ENCODE assay signal across 15 cellular contexts in genomic region chr1:109927356-109927755, GRCh38. TPM values are rescaled to one million over a fixed set of nuclear protein-coding genes. Genes with fewer than 3 reads are reported as not detected.
DNase-seq lines count a peak whose midpoint lies in the region; ATAC-seq and TF ChIP-seq lines count a peak whose summit lies in the region.
"Had no signal": no experiment of that assay in that cellular context is flagged by ENCODE, and none has a peak within 500 bp of the region (broad histone marks: within the 10 kb centered on the region; RNA-seq: fewer than 3 reads in every experiment).

No MANE protein-coding gene starts in this region.

- H3K4me1 ChIP-seq in adipocyte (ENCODE audit: control insufficient read depth, insufficient read depth, low read length) (peaks cover 86% of the 10 kb centered on the region), esophagus squamous epithelium (peaks cover 59 to 99% (median 77%) of the 10 kb centered on the region in 3 donors), thoracic aorta (ENCODE audit: control insufficient read depth in 1 of 2, low read depth in 2 of 2) (peaks cover 27 to 49% of the 10 kb centered on the region in 2 donors)

- 85 to 92% methylated on average over 4 to 6 of the region's 7 CpGs for WGBS in esophagus squamous epithelium, 2 donors

- peak overlapping the region; percentile 74 for H3K9ac ChIP-seq in adipocyte (ENCODE audit: low read length)

- DNase-seq in adipocyte (ENCODE audit: low read depth), result no peak
- DNase-seq in esophagus squamous epithelium (lab: John Stamatoyannopoulos, UW), result no peak
- DNase-seq in osteocyte (ENCODE audit: extremely low spot score, unreplicated experiment), result no peak
- DNase-seq in thoracic aorta (ENCODE audit: low spot score), result no peak
- no peak for DNase-seq in islet precursor cell
- no peak for DNase-seq in GM10266 (ENCODE audit: extremely low spot score)
- DNase-seq in activated naive CD4-positive, alpha-beta T cell treated with anti-CD3 and anti-CD28 coated beads for 36 hours, result no peak
- no peak for DNase-seq in activated CD4-positive, alpha-beta T cell treated with anti-CD3 and anti-CD28 coated beads, Interleukin-2, amount 50 U/mL, for 4 hours
- DNase-seq: activated CD4-positive, alpha-beta memory T cell treated with anti-CD3 and anti-CD28 coated beads for 36 hours; CD8-positive, alpha-beta memory T cell; NCI-H2029; NCI-H774; SHP77; T1000 had no signal

- no peak for TF ChIP-seq POLR2A in esophagus squamous epithelium (IDR thresholded peaks at IDR 0.05)

- peaks cover 47% of the 10 kb centered on the region for H3K36me3 Mint-ChIP-seq in osteocyte (ENCODE audit: unreplicated experiment)
- H3K36me3 Mint-ChIP-seq in activated naive CD4-positive, alpha-beta T cell treated with anti-CD3 and anti-CD28 coated beads for 36 hours (ENCODE audit: low read depth), result peaks cover 40% of the 10 kb centered on the region

- CTCF ChIA-PET in activated naive CD4-positive, alpha-beta T cell treated with anti-CD3 and anti-CD28 coated beads for 36 hours (lab: Charles Lee), result interaction anchor here (0.5 to 3.7 kb wide), 3 partner anchors 57 to 358 kb away, joined by 3 to 13 read pairs (median 3); partner anchors contain the start of gene AHCYL1

- ATAC-seq in thoracic aorta (ENCODE audit: insufficient number of reproducible peaks, low FRiP score, low read depth), result no peak

- peak overlapping the region; percentile 81 for H3K27ac Mint-ChIP-seq in osteocyte (ENCODE audit: unreplicated experiment)
- H3K27ac Mint-ChIP-seq in activated naive CD4-positive, alpha-beta T cell treated with anti-CD3 and anti-CD28 coated beads for 36 hours, result no peak overlapping the region
- H3K27ac Mint-ChIP-seq: activated CD4-positive, alpha-beta memory T cell treated with anti-CD3 and anti-CD28 coated beads for 36 hours had no signal

- TF ChIP-seq CTCF in esophagus squamous epithelium (IDR thresholded peaks at IDR 0.05) (no peak), osteocyte (IDR thresholded peaks at IDR 0.05) (no peak), thoracic aorta (IDR thresholded peaks at IDR 0.05) (no peak), GM10266 (IDR thresholded peaks at IDR 0.05; ENCODE audit: control insufficient read depth, insufficient read depth, low read depth, missing control alignments) (no peak)

- no peaks in the 10 kb centered on the region for H3K27me3 ChIP-seq in adipocyte (replicated peaks; ENCODE audit: control insufficient read depth, insufficient read depth, low read length)
- no peaks in the 10 kb centered on the region for H3K27me3 ChIP-seq in esophagus squamous epithelium
- H3K27me3 ChIP-seq in thoracic aorta (replicated peaks; ENCODE audit: insufficient read depth), result no peaks in the 10 kb centered on the region

- no peak overlapping the region for H3K4me3 Mint-ChIP-seq in osteocyte (ENCODE audit: unreplicated experiment)
- H3K4me3 Mint-ChIP-seq in activated naive CD4-positive, alpha-beta T cell treated with anti-CD3 and anti-CD28 coated beads for 36 hours, result no peak overlapping the region
- H3K4me3 Mint-ChIP-seq: activated CD4-positive, alpha-beta memory T cell treated with anti-CD3 and anti-CD28 coated beads for 36 hours had no signal

- H3K9me3 ChIP-seq in adipocyte (ENCODE audit: control insufficient read depth, low read length) (no peaks in the 10 kb centered on the region), esophagus squamous epithelium (no peaks in the 10 kb centered on the region), thoracic aorta (no peaks in the 10 kb centered on the region)

- H3K36me3 ChIP-seq in adipocyte (ENCODE audit: control insufficient read depth, insufficient read depth, low read length, severe bottlenecking), result peaks cover 71% of the 10 kb centered on the region
- peaks cover 10 to 72% (median 42%) of the 10 kb centered on the region in 3 donors for H3K36me3 ChIP-seq in esophagus squamous epithelium
- peaks cover 40% of the 10 kb centered on the region for H3K36me3 ChIP-seq in thoracic aorta

- H3K9me3 Mint-ChIP-seq in osteocyte (ENCODE audit: unreplicated experiment), result no peaks in the 10 kb centered on the region
- H3K9me3 Mint-ChIP-seq in activated naive CD4-positive, alpha-beta T cell treated with anti-CD3 and anti-CD28 coated beads for 36 hours, result peaks cover 1% of the 10 kb centered on the region
- H3K9me3 Mint-ChIP-seq: activated CD4-positive, alpha-beta memory T cell treated with anti-CD3 and anti-CD28 coated beads for 36 hours; activated T-helper 2 cell treated with anti-CD3 and anti-CD28 coated beads, Interferon-gamma antibody, Interleukin-2, Interleukin-4, amounts not matched to agents 10 μg/mL and 5 μg/mL and 100 μg/mL, durations not matched to agents 14 hours and 24 hours and 36 hours; CD8-positive, alpha-beta memory T cell had no signal

- H3K4me1 Mint-ChIP-seq in osteocyte (ENCODE audit: unreplicated experiment), result peaks cover 48% of the 10 kb centered on the region
- no peaks in the 10 kb centered on the region for H3K4me1 Mint-ChIP-seq in activated naive CD4-positive, alpha-beta T cell treated with anti-CD3 and anti-CD28 coated beads for 36 hours (ENCODE audit: low read depth)
- H3K4me1 Mint-ChIP-seq: CD8-positive, alpha-beta memory T cell had no signal

- H3K27ac ChIP-seq in esophagus squamous epithelium (peak overlapping the region; percentile 60 to 89 (median 88)), thoracic aorta (peak overlapping the region; percentile 69 to 70)

- intact Hi-C loops in esophagus squamous epithelium (cut with DNase I), result no loop called here
- intact Hi-C loops in activated naive CD4-positive, alpha-beta T cell treated with anti-CD3 and anti-CD28 coated beads for 36 hours (cut with micrococcal nuclease), result no loop called here

- H3K27me3 Mint-ChIP-seq in osteocyte (ENCODE audit: unreplicated experiment), result no peaks in the 10 kb centered on the region
- no peaks in the 10 kb centered on the region for H3K27me3 Mint-ChIP-seq in activated naive CD4-positive, alpha-beta T cell treated with anti-CD3 and anti-CD28 coated beads for 36 hours (ENCODE audit: low read depth)
- H3K27me3 Mint-ChIP-seq: activated CD4-positive, alpha-beta memory T cell treated with anti-CD3 and anti-CD28 coated beads for 36 hours had no signal

- H3K4me3 ChIP-seq in adipocyte (ENCODE audit: low read length) (no peak overlapping the region), esophagus squamous epithelium (no peak overlapping the region), thoracic aorta (no peak overlapping the region)

RNA-seq across cellular contexts. Expression of gene CSF1, which starts 16.7 kb away (rescaled TPM):
- 10 to 100 TPM in 3 of 4 donors, 1 to 10 TPM in 1; 7.6 to 34.8 (median 15.9) TPM for total RNA-seq in esophagus squamous epithelium
- 27.9 and 36.2 TPM in 2 replicates for total RNA-seq in osteocyte
- 100 to 1,000 TPM; 146 to 171 TPM for total RNA-seq in thoracic aorta
- total RNA-seq in activated naive CD4-positive, alpha-beta T cell treated with anti-CD3 and anti-CD28 coated beads for 36 hours, result 10 to 100 TPM; 12.0 to 13.5 TPM

RNA-seq across cellular contexts. Expression of gene AHCYL1, which starts 57.2 kb away (rescaled TPM):
- 10 to 100 TPM; 49.7 to 60.3 (median 53.0) TPM for total RNA-seq in esophagus squamous epithelium
- 77.0 and 79.3 TPM in 2 replicates for total RNA-seq in osteocyte
- total RNA-seq in thoracic aorta, result 10 to 100 TPM; 37.4 to 69.3 TPM
- 10 to 100 TPM; 70.0 to 75.1 TPM for total RNA-seq in activated naive CD4-positive, alpha-beta T cell treated with anti-CD3 and anti-CD28 coated beads for 36 hours
